Comparison of ENCODE assay signal across 21 cellular contexts in genomic region chr7:28835800-28836199, GRCh38.
DNase-seq lines count a peak whose midpoint lies in the region; ATAC-seq, FAIRE-seq and TF ChIP-seq lines count a peak whose summit lies in the region.
"Had no signal": no experiment of that assay in that cellular context is flagged by ENCODE, and none has a peak within 500 bp of the region (broad histone marks: within the 10 kb centered on the region; RNA-seq: fewer than 3 reads in every experiment).

No MANE protein-coding gene starts in this region.

- no peak for FAIRE-seq in HepG2 (lab: Jason Lieb, UNC)

- no peak for TF ChIP-seq RAD21 in HepG2 (CRISPR knock-in tag; IDR thresholded peaks at IDR 0.05)

- intact Hi-C loops in HepG2 (cut with micrococcal nuclease; ENCODE audit: unreplicated experiment) = no loop called here

- no peaks in the 10 kb centered on the region for H3K27me3 ChIP-seq in MM.1S (replicated peaks; ENCODE audit: insufficient read depth, low read length)
- no peaks in the 10 kb centered on the region; a peak in 1 of 5 replicates for H3K27me3 ChIP-seq in HepG2 (ENCODE audit: control insufficient read depth in 1 of 2, insufficient read depth in 2 of 2, low read length in 2 of 2)
- H3K27me3 ChIP-seq: gastroesophageal sphincter, left lung, neural progenitor cell, vagina had no signal

- no peaks in the 10 kb centered on the region for H4K20me1 ChIP-seq in MM.1S (ENCODE audit: insufficient read depth, low read length)
- no peaks in the 10 kb centered on the region for H4K20me1 ChIP-seq in HepG2 (ENCODE audit: insufficient read depth, low read length)

- TF ChIP-seq CTCF in MM.1S (IDR thresholded peaks at IDR 0.05; ENCODE audit: low read length) = no peak
- TF ChIP-seq CTCF in choroid plexus epithelial cell (conservative IDR thresholded peaks at IDR 0.05; ENCODE audit: low read depth, low read length) = no peak
- TF ChIP-seq CTCF in HepG2 (CRISPR knock-in tag; IDR thresholded peaks at IDR 0.05) = no peak

- no peaks in the 10 kb centered on the region for H3F3A ChIP-seq in MM.1S (ENCODE audit: insufficient read depth, low read length)

- DNase-seq in ELR (ENCODE audit: low read depth) = peak; percentile 66
- DNase-seq in MM.1S = peak; percentile 17
- peak; percentile 75 for DNase-seq in choroid plexus epithelial cell (ENCODE audit: low read depth)
- DNase-seq in renal cortical epithelial cell (ENCODE audit: low read depth) = peak; percentile 52
- no peak for DNase-seq in superior temporal gyrus (ENCODE audit: extremely low spot score)
- no peak for DNase-seq in activated CD4-positive, CD25-positive, alpha-beta regulatory T cell treated with anti-CD3 and anti-CD28 coated beads, Interleukin-2, amount 50 U/mL, for 72 hours
- DNase-seq in germinal center (ENCODE audit: low spot score) = no peak
- no peak for DNase-seq in HepG2 (ENCODE audit: low spot score)
- DNase-seq: activated CD8-positive, alpha-beta T cell treated with anti-CD3 and anti-CD28 coated beads for 36 hours; activated T-cell treated with anti-CD3 and anti-CD28 coated beads, Interleukin-2, amount 50 U/mL, for 48 hours; CD4-positive, alpha-beta memory T cell; left lung; mucosa of descending colon; NCI-H146; substantia nigra had no signal

- TF ChIP-seq EP300 in HepG2 (IDR thresholded peaks at IDR 0.05; ENCODE audit: low read depth in 2 of 2, low read length in 2 of 2) (no peak), HepG2 (CRISPR knock-in tag; IDR thresholded peaks at IDR 0.05; ENCODE audit: borderline replicate concordance) (no peak)

- CTCF ChIA-PET in HepG2 (lab: Yijun Ruan, JAX; ENCODE audit: low intra/inter-chr PET ratio, low total read pairs) = no interaction called here

- no peak for ATAC-seq in HepG2
- ATAC-seq: activated CD8-positive, alpha-beta T cell treated with anti-CD3 and anti-CD28 coated beads for 36 hours; gastroesophageal sphincter; left lung; mucosa of descending colon; Panc1; WTC11 had no signal

- H3K4me1 ChIP-seq in MM.1S (ENCODE audit: low read length) (peaks cover 10% of the 10 kb centered on the region), HepG2 (ENCODE audit: insufficient read depth, low read length) (no peaks in the 10 kb centered on the region)
- H3K4me1 ChIP-seq: gastroesophageal sphincter, left lung, vagina had no signal

- POLR2A ChIA-PET in HepG2 (lab: Yijun Ruan, JAX) = no interaction called here

- TF ChIP-seq POLR2A in HepG2 (IDR thresholded peaks at IDR 0.05; ENCODE audit: insufficient read depth in 1 of 2, low read depth in 2 of 2, low read length in 2 of 2) = no peak

- no peaks in the 10 kb centered on the region for H3K36me3 ChIP-seq in MM.1S (replicated peaks; ENCODE audit: insufficient read depth, low read length)
- H3K36me3 ChIP-seq in HepG2 (replicated peaks in 1 of 2; ENCODE audit: control insufficient read depth in 1 of 2, insufficient read depth in 2 of 2, low read length in 2 of 2) = no peaks in the 10 kb centered on the region
- H3K36me3 ChIP-seq: gastroesophageal sphincter, left lung, neural progenitor cell, vagina had no signal

- H3K27ac ChIP-seq in MM.1S (ENCODE audit: low read length) (no peak overlapping the region), HepG2 (ENCODE audit: extremely low read length, insufficient read depth, low read length) (no peak overlapping the region)
- H3K27ac ChIP-seq: gastroesophageal sphincter, left lung, neural progenitor cell, SK-N-MC, vagina had no signal

- no TSS peak for BruUV-seq in HepG2 (replicated peaks; lab: Mats Ljungman, UMichigan)

- no peaks in the 10 kb centered on the region for H3K9me2 ChIP-seq in MM.1S (replicated peaks; ENCODE audit: insufficient read depth, low read length)

- H3K9ac ChIP-seq in MM.1S (ENCODE audit: low read length) = no peak overlapping the region
- no peak overlapping the region for H3K9ac ChIP-seq in HepG2 (ENCODE audit: insufficient read depth, low read depth, low read length)
- H3K9ac ChIP-seq: neural progenitor cell had no signal

- H3K79me2 ChIP-seq in MM.1S (ENCODE audit: low read length) = no peaks in the 10 kb centered on the region
- no peaks in the 10 kb centered on the region for H3K79me2 ChIP-seq in HepG2 (ENCODE audit: insufficient read depth, low read length)

- H3K9me3 ChIP-seq in MM.1S (replicated peaks; ENCODE audit: insufficient read depth, low read length) = no peaks in the 10 kb centered on the region
- no peaks in the 10 kb centered on the region for H3K9me3 ChIP-seq in HepG2 (ENCODE audit: low read length)
- H3K9me3 ChIP-seq: gastroesophageal sphincter, left lung, mucosa of descending colon, vagina had no signal

- in situ Hi-C loops in HepG2 (cut with HindIII; ENCODE audit: extremely low pct_ligation_motif_present, low pct_unique_long_range_greater_than_20kb) = no loop called here

- H3K4me3 ChIP-seq in MM.1S (ENCODE audit: low read length) (no peak overlapping the region), choroid plexus epithelial cell (ENCODE audit: low read depth, low read length) (no peak overlapping the region), HepG2 (replicated peaks in 1 of 3; ENCODE audit: insufficient read depth in 1 of 3, low read depth in 2 of 3, low read length in 3 of 3) (no peak overlapping the region)
- H3K4me3 ChIP-seq: gastroesophageal sphincter, left lung, mucosa of descending colon, neural progenitor cell, SK-N-MC, vagina had no signal

- H2AFZ ChIP-seq in MM.1S (ENCODE audit: low read length) (peak overlapping the region; percentile 21; the same call in 1 of the 2 replicates), HepG2 (ENCODE audit: low read length) (no peak overlapping the region)
- H2AFZ ChIP-seq: neural progenitor cell had no signal

- H3K4me2 ChIP-seq in MM.1S (ENCODE audit: low read depth, low read length) (no peak overlapping the region), HepG2 (ENCODE audit: low read depth, low read length) (no peak overlapping the region)
- H3K4me2 ChIP-seq: neural progenitor cell had no signal

TF ChIP-seq in HepG2, 621 proteins besides CTCF, POLR2A, EP300 and RAD21 (continues in another document):
- TF ChIP-seq LBX2 (CRISPR knock-in tag; IDR thresholded peaks at IDR 0.05; ENCODE audit: borderline replicate concordance) (no peak), RFX1 (IDR thresholded peaks at IDR 0.05) (no peak), TRIM24 (CRISPR knock-in tag; IDR thresholded peaks at IDR 0.05) (no peak), ATF2 (CRISPR knock-in tag; IDR thresholded peaks at IDR 0.05) (no peak), DMTF1 (CRISPR knock-in tag; IDR thresholded peaks at IDR 0.05) (no peak), HOXD1 (CRISPR knock-in tag; IDR thresholded peaks at IDR 0.05) (no peak), HNRNPLL (IDR thresholded peaks at IDR 0.05; ENCODE audit: low read depth, low read length, poor library complexity, severe bottlenecking) (no peak), MYPOP (CRISPR knock-in tag; IDR thresholded peaks at IDR 0.05) (no peak)

Comparison
In these comparisons a context has a peak if more than half of its experiments do, and no peak if none do; other contexts are left out.
1. DNase-seq: peak in ELR (single experiment), MM.1S (single experiment), choroid plexus epithelial cell (single experiment) and renal cortical epithelial cell (single experiment); none in superior temporal gyrus (single experiment), activated CD4-positive, CD25-positive, alpha-beta regulatory T cell treated with anti-CD3 and anti-CD28 coated beads, Interleukin-2, amount 50 U/mL, for 72 hours (single experiment), germinal center (single experiment) and HepG2 (single experiment).